Comparison of ENCODE assay signal across 24 cellular contexts in the genomic region with DNA sequence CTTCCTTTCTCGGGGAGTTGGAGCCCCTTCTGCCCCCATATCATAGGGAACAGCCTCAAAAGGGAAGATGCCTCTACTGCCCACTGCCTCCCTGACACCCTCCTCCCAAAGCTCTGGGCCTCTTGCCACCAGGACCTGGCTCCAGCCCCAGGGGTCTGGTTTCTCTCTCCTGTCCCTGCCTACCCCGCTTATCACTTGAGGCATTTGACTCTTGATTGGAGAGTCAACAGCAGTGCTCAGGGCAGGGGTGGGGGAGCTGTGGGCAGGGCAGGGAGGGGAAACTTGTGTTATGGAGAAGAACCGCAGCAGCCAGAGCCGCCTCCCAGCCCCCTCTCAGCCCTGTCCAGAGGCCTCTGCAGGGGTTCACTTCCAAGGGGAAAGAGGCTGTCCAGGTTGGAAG. TPM values are rescaled to one million over a fixed set of nuclear protein-coding genes. Genes with fewer than 3 reads are reported as not detected.
A peak's percentile ranks its signal among the peaks of the same experiment; 100 is the strongest.
DNase-seq lines count a peak whose midpoint lies in the region; ATAC-seq and TF ChIP-seq lines count a peak whose summit lies in the region.
"Had no signal": no experiment of that assay in that cellular context is flagged by ENCODE, and none has a peak within 500 bp of the region (broad histone marks: within the 10 kb centered on the region; RNA-seq: fewer than 3 reads in every experiment).

No MANE protein-coding gene starts in this region.

- H3K27me3 ChIP-seq in foreskin keratinocyte: no peaks in the 10 kb centered on the region
- H3K27me3 ChIP-seq: BLaER1 had no signal

- H3K27me3 Mint-ChIP-seq in activated CD4-positive, alpha-beta T cell treated with anti-CD3 and anti-CD28 coated beads, Interleukin-2, amount 10 ng/mL, durations not matched to agents 7 days and 5 days: peaks cover 19% of the 10 kb centered on the region
- H3K27me3 Mint-ChIP-seq: activated naive CD4-positive, alpha-beta T cell treated with anti-CD3 and anti-CD28 coated beads, Interleukin-2, amount 50 U/mL, for 24 hours had no signal

- H3K27ac ChIP-seq in foreskin keratinocyte: no peak overlapping the region
- H3K27ac ChIP-seq: BLaER1 had no signal

- intact Hi-C loops in left cardiac atrium (cut with DNase I): loop anchor here in 1 of 2 donors (2.0 kb wide), 1 partner anchor 28 kb away; no protein-coding TSS in a partner anchor

- peak overlapping the region; percentile 37 for H3K27ac Mint-ChIP-seq in activated CD4-positive, alpha-beta T cell treated with anti-CD3 and anti-CD28 coated beads, Interleukin-2, amount 10 ng/mL, durations not matched to agents 7 days and 5 days
- H3K27ac Mint-ChIP-seq: activated B cell treated with CpG ODN at 0.5 μM for 24 hours; activated CD8-positive, alpha-beta T cell treated with anti-CD3 and anti-CD28 coated beads for 36 hours; activated naive CD4-positive, alpha-beta T cell treated with anti-CD3 and anti-CD28 coated beads, Interleukin-2, amount 50 U/mL, for 24 hours had no signal

- no peak overlapping the region for H3K4me3 Mint-ChIP-seq in activated CD4-positive, alpha-beta T cell treated with anti-CD3 and anti-CD28 coated beads, Interleukin-2, amount 10 ng/mL, durations not matched to agents 7 days and 5 days
- H3K4me3 Mint-ChIP-seq: activated B cell treated with CpG ODN at 0.5 μM for 24 hours; activated CD8-positive, alpha-beta T cell treated with anti-CD3 and anti-CD28 coated beads for 36 hours; activated naive CD4-positive, alpha-beta T cell treated with anti-CD3 and anti-CD28 coated beads, Interleukin-2, amount 50 U/mL, for 24 hours; neural crest cell had no signal

- H3K4me1 Mint-ChIP-seq in activated CD4-positive, alpha-beta T cell treated with anti-CD3 and anti-CD28 coated beads, Interleukin-2, amount 10 ng/mL, durations not matched to agents 7 days and 5 days: no peaks in the 10 kb centered on the region
- H3K4me1 Mint-ChIP-seq: activated B cell treated with CpG ODN at 0.5 μM for 24 hours; activated naive CD4-positive, alpha-beta T cell treated with anti-CD3 and anti-CD28 coated beads, Interleukin-2, amount 50 U/mL, for 24 hours; neural crest cell had no signal

- H3K9me3 Mint-ChIP-seq in activated CD4-positive, alpha-beta T cell treated with anti-CD3 and anti-CD28 coated beads, Interleukin-2, amount 10 ng/mL, durations not matched to agents 7 days and 5 days: no peaks in the 10 kb centered on the region
- H3K9me3 Mint-ChIP-seq: activated B cell treated with CpG ODN at 0.5 μM for 24 hours; activated CD8-positive, alpha-beta T cell treated with anti-CD3 and anti-CD28 coated beads for 36 hours; activated naive CD4-positive, alpha-beta T cell treated with anti-CD3 and anti-CD28 coated beads, Interleukin-2, amount 50 U/mL, for 24 hours; neural crest cell had no signal

- DNase-seq in activated CD4-positive, alpha-beta T cell treated with anti-CD3 and anti-CD28 coated beads, Interleukin-2, amount 10 ng/mL, durations not matched to agents 7 days and 5 days: no peak
- no peak for DNase-seq in activated CD4-positive, alpha-beta T cell treated with anti-CD3 and anti-CD28 coated beads, Interleukin-2, amount 50 U/mL, for 48 hours
- DNase-seq in left cardiac atrium (peak; percentile 67), omental fat pad (ENCODE audit: low spot score) (no peak), NAMALWA (ENCODE audit: low spot score) (no peak), left lobe of liver (ENCODE audit: low spot score) (no peak), foreskin keratinocyte (no peak)
- DNase-seq: 8988T; activated B cell treated with CpG ODN at 0.5 μM for 24 hours; activated CD8-positive, alpha-beta T cell treated with anti-CD3 and anti-CD28 coated beads for 36 hours; activated T-cell treated with anti-CD3 and anti-CD28 coated beads, Interleukin-2, amount 50 U/mL, for 48 hours; kidney; NCI-H1105 treated with DMSO at 0.1 percent for 48 hours; NCI-H2107; NCI-H510A treated with DMSO at 0.1 percent for 48 hours; SHP77; stimulated activated CD4-positive, alpha-beta T cell treated with anti-CD3 and anti-CD28 coated beads, Interleukin-15, amount 100 ng/mL, for 24 hours had no signal

- no peaks in the 10 kb centered on the region for H3K4me1 ChIP-seq in foreskin keratinocyte
- H3K4me1 ChIP-seq: BLaER1 had no signal

- TF ChIP-seq CTCF in omental fat pad (IDR thresholded peaks at IDR 0.05): no peak
- no peak for TF ChIP-seq CTCF in foreskin keratinocyte (conservative IDR thresholded peaks at IDR 0.05)

- H3K36me3 Mint-ChIP-seq in activated CD4-positive, alpha-beta T cell treated with anti-CD3 and anti-CD28 coated beads, Interleukin-2, amount 10 ng/mL, durations not matched to agents 7 days and 5 days (ENCODE audit: low read depth): no peaks in the 10 kb centered on the region
- H3K36me3 Mint-ChIP-seq: activated naive CD4-positive, alpha-beta T cell treated with anti-CD3 and anti-CD28 coated beads, Interleukin-2, amount 50 U/mL, for 24 hours had no signal

- POLR2A ChIA-PET in activated CD4-positive, alpha-beta T cell treated with anti-CD3 and anti-CD28 coated beads, Interleukin-2, amount 10 ng/mL, durations not matched to agents 7 days and 5 days (lab: Charles Lee): no interaction called here

- CTCF ChIA-PET in activated CD4-positive, alpha-beta T cell treated with anti-CD3 and anti-CD28 coated beads, Interleukin-2, amount 10 ng/mL, durations not matched to agents 7 days and 5 days (lab: Charles Lee): interaction anchor here (0.6 to 1.3 kb wide), 6 partner anchors 11 to 715 kb away, joined by 3 to 5 read pairs (median 4); no protein-coding TSS in a partner anchor

- ATAC-seq in left cardiac atrium (peak; percentile 90 to 95), omental fat pad (ENCODE audit: low FRiP score) (peak; percentile 5), left lobe of liver (no peak), foreskin keratinocyte (no peak), HG02840 (IDR thresholded peaks at IDR 0.05; ENCODE audit: low FRiP score, unreplicated experiment) (no peak)
- ATAC-seq: activated CD8-positive, alpha-beta T cell treated with anti-CD3 and anti-CD28 coated beads for 36 hours had no signal

RNA-seq across cellular contexts. Expression of a gene that starts 0.6 kb away (rescaled TPM):
- under 1 TPM; 0.10 TPM for total RNA-seq in activated CD4-positive, alpha-beta T cell treated with anti-CD3 and anti-CD28 coated beads, Interleukin-2, amount 10 ng/mL, durations not matched to agents 7 days and 5 days
- 100 to 1,000 TPM; 101 to 219 TPM for total RNA-seq in left cardiac atrium
- under 1 TPM in 2 of 4 donors, not detected in 2; 0.60 to 0.74 TPM for total RNA-seq in omental fat pad
- 0.20 TPM for total RNA-seq in left lobe of liver
- not detected in 2 replicates for total RNA-seq in foreskin keratinocyte
- polyA plus RNA-seq in foreskin keratinocyte: not detected in 2 replicates
- total RNA-seq: activated B cell treated with CpG ODN at 0.5 μM for 24 hours; fibroblast of lung; neural crest cell; T-helper 1 cell treated with Interleukin-12 subunit alpha and Interleukin-12 subunit beta and Interleukin-4 antibody, amounts not matched to agents 30 ng/mL and 1 ng/mL, for 36 hours had no signal
- polyA plus RNA-seq: fibroblast of lung had no signal

RNA-seq across cellular contexts. Expression of a gene that starts 20.9 kb away (rescaled TPM):
- not detected for total RNA-seq in activated CD4-positive, alpha-beta T cell treated with anti-CD3 and anti-CD28 coated beads, Interleukin-2, amount 10 ng/mL, durations not matched to agents 7 days and 5 days
- total RNA-seq in left cardiac atrium (1 to 10 TPM in 1 of 2 donors, under 1 TPM in 1; 0.32 to 1.0 TPM), omental fat pad (1 to 10 TPM in 1 of 4 donors, under 1 TPM in 1, not detected in 2; 0.36 to 1.7 TPM), left lobe of liver (0.33 TPM), foreskin keratinocyte (not detected in 2 replicates)
- not detected in 2 replicates for polyA plus RNA-seq in foreskin keratinocyte
- total RNA-seq: activated B cell treated with CpG ODN at 0.5 μM for 24 hours; activated CD8-positive, alpha-beta T cell treated with anti-CD3 and anti-CD28 coated beads for 36 hours; fibroblast of lung; mesenteric fat pad; neural crest cell; T-helper 1 cell treated with Interleukin-12 subunit alpha and Interleukin-12 subunit beta and Interleukin-4 antibody, amounts not matched to agents 30 ng/mL and 1 ng/mL, for 36 hours had no signal
- polyA plus RNA-seq: fibroblast of lung had no signal

RNA-seq across cellular contexts. Expression of a gene that starts 44.8 kb away (rescaled TPM):
- 10 to 100 TPM; 21.0 to 25.8 TPM for total RNA-seq in activated CD4-positive, alpha-beta T cell treated with anti-CD3 and anti-CD28 coated beads, Interleukin-2, amount 10 ng/mL, durations not matched to agents 7 days and 5 days
- total RNA-seq in left cardiac atrium (1 to 10 TPM; 3.3 to 4.7 TPM), omental fat pad (1 to 10 TPM; 3.2 to 7.6 (median 4.6) TPM), left lobe of liver (6.3 TPM), foreskin keratinocyte (2.7 TPM in 2 replicates)
- 0.72 and 1.0 TPM in 2 replicates for polyA plus RNA-seq in foreskin keratinocyte

RNA-seq across cellular contexts. Expression of a gene that starts 45.3 kb away (rescaled TPM):
- total RNA-seq in activated CD4-positive, alpha-beta T cell treated with anti-CD3 and anti-CD28 coated beads, Interleukin-2, amount 10 ng/mL, durations not matched to agents 7 days and 5 days: not detected
- total RNA-seq in left cardiac atrium: 1 to 10 TPM; 1.3 to 3.2 TPM
- under 1 TPM in 1 of 4 donors, not detected in 3; 0.65 TPM for total RNA-seq in omental fat pad
- total RNA-seq in left lobe of liver: not detected
- 0.04 and 0.07 TPM in 2 replicates for total RNA-seq in foreskin keratinocyte
- polyA plus RNA-seq in foreskin keratinocyte: 0.02 and 0.04 TPM in 2 replicates
- total RNA-seq: activated B cell treated with CpG ODN at 0.5 μM for 24 hours; activated CD8-positive, alpha-beta T cell treated with anti-CD3 and anti-CD28 coated beads for 36 hours; mesenteric fat pad; T-helper 1 cell treated with Interleukin-12 subunit alpha and Interleukin-12 subunit beta and Interleukin-4 antibody, amounts not matched to agents 30 ng/mL and 1 ng/mL, for 36 hours had no signal

Comparison
In these comparisons a context has a peak if more than half of its experiments do, and no peak if none do; other contexts are left out.
1. ATAC-seq: peak in left cardiac atrium (2 of 2) and omental fat pad (single experiment); none in left lobe of liver (single experiment), foreskin keratinocyte (single experiment) and HG02840 (single experiment).
2. RNA of a gene that starts 0.6 kb away (total RNA-seq): 101 to 219 TPM in left cardiac atrium; 0.60 to 0.74 TPM in omental fat pad, 0.20 TPM in left lobe of liver (single experiment), 0.10 TPM in activated CD4-positive, alpha-beta T cell treated with anti-CD3 and anti-CD28 coated beads, Interleukin-2, amount 10 ng/mL, durations not matched to agents 7 days and 5 days and not detected in foreskin keratinocyte; every median in the first group is over 10 times any median in the second.